6 cellular contexts compared by ENCODE assay signal in genomic region chr3:94136133-94136532, GRCh38.
"Had no signal": no experiment of that assay in that cellular context is flagged by ENCODE, and none has a peak within 500 bp of the region (broad histone marks: within the 10 kb centered on the region; RNA-seq: fewer than 3 reads in every experiment).

No MANE protein-coding gene starts in this region.

- H2AFZ ChIP-seq: GM23338 had no signal

- H3K9me3 Mint-ChIP-seq: HFFc6 had no signal

- DNase-seq: H9, HCEC 1CT, HFFc6, IMR-90, KBM-7 had no signal

- H3K4me3 ChIP-seq: GM23338 had no signal

- H3K4me2 ChIP-seq: GM23338 had no signal

- H3K4me3 Mint-ChIP-seq: GM23338, H9, HFFc6 had no signal

- H3K27ac Mint-ChIP-seq: GM23338, H9, HFFc6 had no signal
